In the genomic region with DNA sequence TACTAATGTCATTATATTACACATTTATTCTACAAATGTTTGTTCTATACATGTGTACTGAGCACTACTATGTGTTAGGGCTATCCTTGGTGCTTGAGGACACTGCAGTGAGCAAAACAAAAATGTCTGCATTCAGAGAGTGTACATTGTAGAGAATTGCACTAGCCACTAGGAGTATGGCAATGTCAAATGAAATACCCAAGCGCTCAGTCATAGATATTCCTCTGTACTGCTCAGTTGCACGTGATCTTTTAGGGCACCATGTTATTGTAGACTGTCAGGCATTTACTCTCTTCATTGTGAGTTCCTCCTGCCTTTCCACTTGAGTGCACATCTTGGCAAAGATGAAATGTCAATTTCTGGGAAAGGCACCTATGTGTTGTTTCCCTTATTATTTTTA, we compare ENCODE assay signal across 19 cellular contexts. TPM values are rescaled to one million over a fixed set of nuclear protein-coding genes. Genes with fewer than 3 reads are reported as not detected.
DNase-seq lines count a peak whose midpoint lies in the region; ATAC-seq, FAIRE-seq and TF ChIP-seq lines count a peak whose summit lies in the region.
"Had no signal": no experiment of that assay in that cellular context is flagged by ENCODE, and none has a peak within 500 bp of the region (broad histone marks: within the 10 kb centered on the region; RNA-seq: fewer than 3 reads in every experiment).

No MANE protein-coding gene starts in this region.

- H3K79me1 ChIP-seq in neuronal stem cell (ENCODE audit: low read depth, low read length) = peaks cover 3% of the 10 kb centered on the region

- ATAC-seq in GM21360 (IDR thresholded peaks at IDR 0.05; ENCODE audit: unreplicated experiment) = no peak
- ATAC-seq in GM21619 (IDR thresholded peaks at IDR 0.05; ENCODE audit: unreplicated experiment) = no peak
- ATAC-seq: gastrocnemius medialis, GM23338, left cardiac atrium, WTC11 had no signal

- no peak overlapping the region for H3K23ac ChIP-seq in neuronal stem cell (ENCODE audit: low read depth, low read length, poor library complexity)

- no peaks in the 10 kb centered on the region for H3K27me3 ChIP-seq in neuronal stem cell (ENCODE audit: control insufficient read depth in 3 of 3, insufficient read depth in 3 of 3, low read depth in 1 of 3, low read length in 3 of 3)
- H3K27me3 ChIP-seq: adrenal gland, gastrocnemius medialis had no signal

- H3K18ac ChIP-seq in neuronal stem cell (ENCODE audit: low read length) = no peak overlapping the region

- no peak for DNase-seq in H54 (ENCODE audit: insufficient read length, low spot score)
- DNase-seq in NCI-H2171 treated with DMSO at 0.1 percent for 48 hours (lab: John Stamatoyannopoulos, UW) = peak; percentile 33
- DNase-seq in cerebellum (ENCODE audit: low spot score) = peak; percentile 32
- no peak for DNase-seq in neuronal stem cell (ENCODE audit: low spot score)
- DNase-seq in SKM-1 treated with dmso at 0.1 percent for 144 hours (lab: John Stamatoyannopoulos, UW; ENCODE audit: unreplicated experiment) = no peak
- DNase-seq in amniotic stem cell (lab: John Stamatoyannopoulos, UW) = no peak
- DNase-seq: activated CD4-positive, alpha-beta T cell treated with anti-CD3 and anti-CD28 coated beads, Interleukin-2, amount 50 U/mL, for 48 hours; activated gamma-delta T cell treated with Interleukin-2 at 50 U/mL for 16 hours; adrenal gland; caudate nucleus; gastrocnemius medialis; left cardiac atrium; mesenchymal stem cell; NCI-H1092 had no signal

- H4K91ac ChIP-seq in neuronal stem cell (ENCODE audit: low read depth, low read length, poor library complexity) = no peak overlapping the region

- H3K4me3 ChIP-seq in neuronal stem cell (ENCODE audit: low read length in 2 of 2) = no peak overlapping the region
- H3K4me3 ChIP-seq: adrenal gland, gastrocnemius medialis, GM23338, thoracic aorta had no signal

- no peak overlapping the region for H2BK15ac ChIP-seq in neuronal stem cell (ENCODE audit: low read length)

- no peak overlapping the region for H3K9ac ChIP-seq in neuronal stem cell (ENCODE audit: low read depth, low read length, poor library complexity)

- peaks cover 0 to 3% of the 10 kb centered on the region in 2 donors for H3K9me3 ChIP-seq in neuronal stem cell (replicated peaks in 1 of 2; ENCODE audit: control insufficient read depth in 2 of 2, insufficient read depth in 1 of 2, low read depth in 1 of 2, low read length in 2 of 2)
- H3K9me3 ChIP-seq: adrenal gland, gastrocnemius medialis, thoracic aorta had no signal

- H2BK120ac ChIP-seq in neuronal stem cell (ENCODE audit: low read depth, low read length) = no peak overlapping the region

- no CpG with 5 or more reads among the region's 2 CpGs for WGBS in neuronal stem cell (ENCODE audit: extremely low coverage in 2 of 2, insufficient read length in 2 of 2, insufficient replicate concordance in 1 of 2), 2 donors

- no peak overlapping the region for H3K4ac ChIP-seq in neuronal stem cell (ENCODE audit: low read length)

- peaks cover 12 to 34% of the 10 kb centered on the region in 2 donors for H3K4me1 ChIP-seq in neuronal stem cell (ENCODE audit: control insufficient read depth in 2 of 2, insufficient read depth in 1 of 2, low read depth in 1 of 2, low read length in 2 of 2)

- no peak for TF ChIP-seq POLR2A in H54 (IDR thresholded peaks at IDR 0.05; ENCODE audit: low read depth, low read length)

- no peak overlapping the region for H3K4me2 ChIP-seq in neuronal stem cell (ENCODE audit: insufficient read depth, low read length, poor library complexity, severe bottlenecking)
- H3K4me2 ChIP-seq: GM23338 had no signal

- H2BK5ac ChIP-seq in neuronal stem cell (ENCODE audit: low read length) = no peak overlapping the region

- no peak overlapping the region for H4K8ac ChIP-seq in neuronal stem cell (ENCODE audit: low read depth, low read length)

- H2AFZ ChIP-seq in neuronal stem cell (ENCODE audit: low read length) = no peak overlapping the region
- H2AFZ ChIP-seq: GM23338 had no signal

- peak overlapping the region; percentile 13 for H3K27ac ChIP-seq in neuronal stem cell (replicated peaks; ENCODE audit: low read length)
- H3K27ac ChIP-seq: adrenal gland, thoracic aorta had no signal

- H3K36me3 ChIP-seq in neuronal stem cell (replicated peaks in 1 of 2; ENCODE audit: control insufficient read depth in 2 of 2, insufficient read depth in 2 of 2, low read length in 2 of 2) = peaks cover 3 to 32% of the 10 kb centered on the region in 2 donors
- H3K36me3 ChIP-seq: adrenal gland, gastrocnemius medialis, thoracic aorta had no signal

- no peak overlapping the region for H2AK5ac ChIP-seq in neuronal stem cell (ENCODE audit: low read depth, low read length)

- FAIRE-seq in H54 (lab: Jason Lieb, UNC) = peak; percentile 6

- no peak overlapping the region for H2BK12ac ChIP-seq in neuronal stem cell (ENCODE audit: low read length)

- no peak overlapping the region for H3K14ac ChIP-seq in neuronal stem cell (ENCODE audit: low read length)

RNA-seq across cellular contexts. Expression of a gene that starts 36.8 kb away (rescaled TPM):
- 34.3 TPM for total RNA-seq in cerebellum
- 18.4 TPM for polyA plus RNA-seq in neuronal stem cell (2013, experiment 1 of 2)
- 20.5 TPM for polyA plus RNA-seq in neuronal stem cell (2013, experiment 2 of 2)

Comparison
In these comparisons a context has a peak if more than half of its experiments do, and no peak if none do; other contexts are left out.
1. DNase-seq: peak in NCI-H2171 treated with DMSO at 0.1 percent for 48 hours (single experiment) and cerebellum (single experiment); none in H54 (single experiment), neuronal stem cell (single experiment), SKM-1 treated with dmso at 0.1 percent for 144 hours (single experiment) and amniotic stem cell (single experiment).